Comparison of ENCODE assay signal across 8 cellular contexts in the genomic region with DNA sequence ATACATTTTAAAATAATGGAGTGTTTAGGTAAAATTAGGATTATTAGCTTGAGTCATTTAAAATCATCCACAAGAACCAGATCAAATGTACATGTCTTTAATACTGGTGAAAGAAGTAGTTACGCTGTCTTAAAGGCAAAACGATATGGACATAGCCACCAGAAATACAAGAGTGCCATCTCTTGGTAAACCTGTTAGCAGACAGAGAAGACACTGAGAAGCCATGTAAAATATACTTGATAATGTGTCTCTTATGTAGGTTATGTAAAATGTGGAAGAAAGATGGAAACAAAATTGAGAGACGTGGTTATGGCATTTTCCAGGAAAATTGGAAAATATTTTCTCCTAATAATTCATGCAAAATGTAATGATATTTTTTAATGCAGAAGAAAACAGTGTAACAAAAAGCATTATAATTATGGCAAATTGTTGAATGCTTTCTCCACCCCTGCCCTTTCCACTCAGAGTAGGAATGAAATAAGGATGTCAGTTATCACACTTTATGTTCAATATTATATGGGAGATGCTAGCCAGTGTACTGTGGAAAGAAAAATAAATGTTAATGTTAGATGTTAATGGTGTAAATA. TPM values are rescaled to one million over a fixed set of nuclear protein-coding genes. Genes with fewer than 3 reads are reported as not detected.
A peak's percentile ranks its signal among the peaks of the same experiment; 100 is the strongest.
DNase-seq lines count a peak whose midpoint lies in the region; ATAC-seq, FAIRE-seq and TF ChIP-seq lines count a peak whose summit lies in the region.

No MANE protein-coding gene starts in this region.

- no peak for TF ChIP-seq EP300 in A549 (IDR thresholded peaks at IDR 0.05)

- no peak overlapping the region for H2BK15ac ChIP-seq in mesenchymal stem cell (ENCODE audit: low read depth, poor library complexity, severe bottlenecking)

- H2BK120ac ChIP-seq in mesenchymal stem cell (ENCODE audit: low read depth, low read length), result no peak overlapping the region

- peak; percentile 16 to 64 for DNase-seq in A549 (ENCODE audit: low read depth in 1 of 2, low spot score in 1 of 2)
- DNase-seq in GM06990 (ENCODE audit: extremely low read depth, insufficient read length), result no peak
- DNase-seq in NCI-H2227 treated with DMSO at 0.1 percent for 48 hours (lab: John Stamatoyannopoulos, UW), result peak; percentile 48
- DNase-seq in astrocyte of the hippocampus (ENCODE audit: low read depth, low spot score), result peak; percentile 12
- peak; percentile 58 for DNase-seq in mesenchymal stem cell

- no peak overlapping the region for H3K23ac ChIP-seq in mesenchymal stem cell (ENCODE audit: low read length in 2 of 2)

- H3K79me1 ChIP-seq in mesenchymal stem cell (replicated peaks; ENCODE audit: low read length, poor library complexity, severe bottlenecking), result no peaks in the 10 kb centered on the region

- POLR2A ChIA-PET in A549 (lab: Yijun Ruan, JAX), result no interaction called here

- no peak overlapping the region for H3K9ac ChIP-seq in mesenchymal stem cell (ENCODE audit: low read length)

- H3K36me3 ChIP-seq in GM06990 (ENCODE audit: control insufficient read depth, insufficient read depth, low read length) (no peaks in the 10 kb centered on the region), mesenchymal stem cell (ENCODE audit: control insufficient read depth in 1 of 2, insufficient read depth in 2 of 2, low read depth in 1 of 2, low read length in 2 of 2) (no peaks in the 10 kb centered on the region)

- no peak overlapping the region for H2BK5ac ChIP-seq in mesenchymal stem cell (ENCODE audit: low read depth, low read length, poor library complexity, severe bottlenecking)

- H3K4me2 ChIP-seq in A549 (no peak overlapping the region), mesenchymal stem cell (ENCODE audit: low read length, poor library complexity, severe bottlenecking) (no peak overlapping the region)

- peak; percentile 82 to 86 for TF ChIP-seq RAD21 in A549 (conservative IDR thresholded peaks at IDR 0.05 in 1 of 2, IDR thresholded peaks at IDR 0.05 in 1 of 2)

- no peak overlapping the region for H4K8ac ChIP-seq in mesenchymal stem cell (ENCODE audit: low read length)

- 0 out of 3 replicates have a peak, but pooled peaks cover 2% of the 10 kb centered on the region for H3K4me1 ChIP-seq in A549
- H3K4me1 ChIP-seq in mesenchymal stem cell (ENCODE audit: control insufficient read depth, insufficient read depth, low read depth, low read length), result no peaks in the 10 kb centered on the region

- H3K18ac ChIP-seq in mesenchymal stem cell (ENCODE audit: low read depth in 1 of 2, low read length in 2 of 2), result no peak overlapping the region

- H3K4me3 ChIP-seq in A549 (no peak overlapping the region), GM06990 (replicated peaks; ENCODE audit: low read depth, low read length) (no peak overlapping the region), mesenchymal stem cell (ENCODE audit: insufficient read depth in 1 of 2, low read depth in 1 of 2, low read length in 2 of 2) (no peak overlapping the region)

- TF ChIP-seq POLR2A in A549 (IDR thresholded peaks at IDR 0.05; ENCODE audit: low read length), result no peak

- no peak overlapping the region for H2BK12ac ChIP-seq in mesenchymal stem cell (ENCODE audit: low read length in 2 of 2)

- FAIRE-seq in A549 (lab: Jason Lieb, UNC), result peak; percentile 28

- H2AK5ac ChIP-seq in mesenchymal stem cell (ENCODE audit: low read length, severe bottlenecking), result no peak overlapping the region

- no peaks in the 10 kb centered on the region for H3K9me3 ChIP-seq in A549
- no peaks in the 10 kb centered on the region for H3K9me3 ChIP-seq in mesenchymal stem cell (ENCODE audit: control insufficient read depth, low read length)

- no peak overlapping the region for H2AFZ ChIP-seq in mesenchymal stem cell (ENCODE audit: low read depth, low read length)

- H3K27me3 ChIP-seq in GM06990 (replicated peaks; ENCODE audit: control insufficient read depth, insufficient read depth, low read length), result no peaks in the 10 kb centered on the region
- no peaks in the 10 kb centered on the region for H3K27me3 ChIP-seq in mesenchymal stem cell (ENCODE audit: control insufficient read depth in 1 of 2, insufficient read depth in 1 of 2, low read length in 2 of 2)

- 14% methylated on average over 3 of the region's 3 CpGs for WGBS in A549 (ENCODE audit: missing lambda C conversion rate)
- WGBS in mesenchymal stem cell, result 59% methylated on average over 2 of the region's 3 CpGs

- ATAC-seq in A549, result peak; percentile 83 to 87; a peak in 4 of 6 replicates
- no peak for ATAC-seq in GM19467 (IDR thresholded peaks at IDR 0.05; ENCODE audit: unreplicated experiment)
- ATAC-seq in GM18498 (IDR thresholded peaks at IDR 0.05; ENCODE audit: unreplicated experiment), result no peak
- no peak for ATAC-seq in HG03460 (IDR thresholded peaks at IDR 0.05; ENCODE audit: unreplicated experiment)

- H3K4ac ChIP-seq in mesenchymal stem cell (ENCODE audit: low read depth in 1 of 2, low read length in 2 of 2), result no peak overlapping the region

- no peak overlapping the region for H3K14ac ChIP-seq in mesenchymal stem cell (ENCODE audit: low read length in 2 of 2)

- H3K27ac ChIP-seq in A549, result no peak overlapping the region
- H3K27ac ChIP-seq in mesenchymal stem cell (ENCODE audit: low read length, poor library complexity, severe bottlenecking), result no peak overlapping the region

- no peak overlapping the region for H4K91ac ChIP-seq in mesenchymal stem cell (ENCODE audit: low read length)

- CTCF ChIA-PET in A549 (lab: Yijun Ruan, JAX), result interaction anchor here (0.7 to 1.8 kb wide), 8 partner anchors 14 to 155 kb away, joined by 3 to 4 read pairs (median 3); no protein-coding TSS in a partner anchor

- TF ChIP-seq CTCF in A549 (IDR thresholded peaks at IDR 0.05) (peak; percentile 74), GM06990 (IDR thresholded peaks at IDR 0.05; ENCODE audit: insufficient read depth, low read length, poor library complexity, severe bottlenecking) (peak; percentile 59)

TF ChIP-seq in A549, 52 proteins besides CTCF, POLR2A, EP300 and RAD21:
- no peak for TF ChIP-seq CEBPB (IDR thresholded peaks at IDR 0.05)
- peak; percentile 71 for TF ChIP-seq SMC3 (IDR thresholded peaks at IDR 0.05)

RNA-seq across cellular contexts. Expression of a gene that starts 12.2 kb away (rescaled TPM):
- polyA plus RNA-seq in A549 (2011; rRNA removed) (not detected in 2 replicates), A549 (2017; fragmentation: RNase III; extraction: RNeasy Plus Mini Kit Qiagen cat#74134 plus additional on column Dnase treatment) (not detected in 3 replicates)
- not detected in 2 replicates for polyA plus RNA-seq in A549 (2012; cell fraction: cytosol; rRNA removed)
- not detected in 2 replicates for polyA plus RNA-seq in A549 (2012; cell fraction: nucleus; rRNA removed)
- polyA minus RNA-seq in A549 (2011; rRNA and poly(A)+ RNA removed), result not detected in 2 replicates
- not detected for polyA plus RNA-seq in mesenchymal stem cell (2013, experiment 1 of 2)
- not detected for polyA plus RNA-seq in mesenchymal stem cell (2013, experiment 2 of 2)

RNA-seq across cellular contexts. Expression of a gene that starts 19.9 kb away (rescaled TPM):
- polyA plus RNA-seq in A549 (2011; rRNA removed) (3.4 and 3.8 TPM in 2 replicates), A549 (2017; fragmentation: RNase III; extraction: RNeasy Plus Mini Kit Qiagen cat#74134 plus additional on column Dnase treatment) (1.5 to 2.0 TPM (median 1.7 TPM) in 3 replicates)
- polyA plus RNA-seq in A549 (2012; cell fraction: cytosol; rRNA removed), result 0.58 and 0.62 TPM in 2 replicates
- 0.56 and 1.0 TPM in 2 replicates for polyA plus RNA-seq in A549 (2012; cell fraction: nucleus; rRNA removed)
- polyA minus RNA-seq in A549 (2011; rRNA and poly(A)+ RNA removed), result 3.2 and 3.6 TPM in 2 replicates
- 12.8 TPM for polyA plus RNA-seq in mesenchymal stem cell (2013, experiment 1 of 2)
- polyA plus RNA-seq in mesenchymal stem cell (2013, experiment 2 of 2), result 12.3 TPM

Comparison
In these comparisons a context has a peak if more than half of its experiments do, and no peak if none do; other contexts are left out.
1. ATAC-seq: peak in A549 (2 of 2); none in GM19467 (single experiment), GM18498 (single experiment) and HG03460 (single experiment).